Comparison of ENCODE assay signal across 31 cellular contexts in the genomic region with DNA sequence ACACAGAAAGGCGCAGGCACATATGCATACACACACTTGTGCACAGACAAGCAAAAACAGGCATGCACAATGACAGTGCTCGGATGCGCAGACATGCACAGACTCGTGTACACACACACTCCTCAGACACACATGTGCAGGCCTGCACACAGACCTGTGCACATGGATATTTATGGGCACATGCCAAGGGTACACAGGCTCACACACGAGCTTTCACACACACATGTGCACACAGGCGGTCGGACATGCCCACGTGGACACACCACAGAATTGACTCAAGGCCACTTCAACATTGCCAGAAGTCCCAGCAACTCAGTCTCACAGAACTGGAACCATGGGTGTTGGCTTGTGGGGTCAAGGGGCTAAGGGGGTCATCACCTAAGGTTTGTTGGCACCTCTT.
"Had no signal": no experiment of that assay in that cellular context is flagged by ENCODE, and none has a peak within 500 bp of the region (broad histone marks: within the 10 kb centered on the region; RNA-seq: fewer than 3 reads in every experiment).

No MANE protein-coding gene starts in this region.

- DNase-seq: cortex of kidney; effector memory CD8-positive, alpha-beta T cell; erythroblast; esophagus squamous epithelium; foreskin melanocyte; glutamatergic neuron; heart right ventricle; hippocampal formation; left cardiac atrium; left lung; mesenchymal stem cell; mucosa of descending colon; naive B cell; nucleus accumbens; psoas muscle; right cardiac atrium; small intestine; stimulated activated CD4-positive, alpha-beta T cell treated with anti-CD3 and anti-CD28 coated beads, Interleukin-12 subunit alpha, Interleukin-12 subunit beta, amount 100 ng/mL, for 4 hours; stimulated activated CD4-positive, alpha-beta T cell treated with anti-CD3 and anti-CD28 coated beads, Interleukin-1b, Interleukin-23, amount 100 ng/mL, for 48 hours; stimulated activated CD4-positive, alpha-beta T cell treated with anti-CD3 and anti-CD28 coated beads, Interleukin-4, amount 100 ng/mL, for 1 hour; stimulated activated naive CD4-positive, alpha-beta T cell treated with Interleukin-2 at 50 U/mL for 16 hours; stomach; thyroid gland; upper lobe of left lung; uterus had no signal

- ATAC-seq: effector memory CD8-positive, alpha-beta T cell; heart right ventricle; left cardiac atrium; left lung; mucosa of descending colon; natural killer cell treated with Interleukin-12 subunit alpha and Interleukin-12 subunit beta and Interleukin-15 and Interleukin-18, amount 100 ng/mL, for 72 hours; psoas muscle; right cardiac atrium; stimulated activated effector memory CD8-positive, alpha-beta T cell treated with anti-CD3 and anti-CD28 coated beads, Interleukin-12 subunit alpha, Interleukin-12 subunit beta, amount 100 ng/mL, for 72 hours had no signal

- H3K36me3 Mint-ChIP-seq: mesothelial cell of epicardium; naive B cell; natural killer cell treated with Interleukin-12 subunit alpha and Interleukin-12 subunit beta and Interleukin-15 and Interleukin-18, amount 100 ng/mL, for 72 hours; stimulated activated effector memory CD8-positive, alpha-beta T cell treated with anti-CD3 and anti-CD28 coated beads, Interleukin-12 subunit alpha, Interleukin-12 subunit beta, amount 100 ng/mL, for 72 hours had no signal

- H3K27me3 Mint-ChIP-seq: naive B cell had no signal

- H3K4me1 ChIP-seq: esophagus squamous epithelium, heart right ventricle, left lung, psoas muscle, stomach, thyroid gland, upper lobe of left lung, uterus had no signal

- H3K9me3 Mint-ChIP-seq: effector memory CD8-positive, alpha-beta T cell; mesothelial cell of epicardium; natural killer cell treated with Interleukin-12 subunit alpha and Interleukin-12 subunit beta and Interleukin-15 and Interleukin-18, amount 100 ng/mL, for 72 hours; neural crest cell; stimulated activated effector memory CD8-positive, alpha-beta T cell treated with anti-CD3 and anti-CD28 coated beads, Interleukin-12 subunit alpha, Interleukin-12 subunit beta, amount 100 ng/mL, for 72 hours had no signal

- H3K27ac ChIP-seq: esophagus squamous epithelium, heart right ventricle, left lung, psoas muscle, stomach, thyroid gland, upper lobe of left lung, uterus had no signal

- H3K9me3 ChIP-seq: esophagus squamous epithelium, heart right ventricle, left lung, mucosa of descending colon, psoas muscle, stomach, thyroid gland, upper lobe of left lung, uterus had no signal

- H3K4me3 Mint-ChIP-seq: effector memory CD8-positive, alpha-beta T cell; mesothelial cell of epicardium; natural killer cell treated with Interleukin-12 subunit alpha and Interleukin-12 subunit beta and Interleukin-15 and Interleukin-18, amount 100 ng/mL, for 72 hours; neural crest cell; stimulated activated effector memory CD8-positive, alpha-beta T cell treated with anti-CD3 and anti-CD28 coated beads, Interleukin-12 subunit alpha, Interleukin-12 subunit beta, amount 100 ng/mL, for 72 hours had no signal

- H3K4me1 Mint-ChIP-seq: mesothelial cell of epicardium; stimulated activated effector memory CD8-positive, alpha-beta T cell treated with anti-CD3 and anti-CD28 coated beads, Interleukin-12 subunit alpha, Interleukin-12 subunit beta, amount 100 ng/mL, for 72 hours had no signal

- FAIRE-seq: endometrium, islet of Langerhans, small intestine had no signal

- H3K4me3 ChIP-seq: esophagus squamous epithelium, heart right ventricle, left lung, mucosa of descending colon, psoas muscle, stomach, thyroid gland, upper lobe of left lung, uterus had no signal

- H3K27ac Mint-ChIP-seq: effector memory CD8-positive, alpha-beta T cell; mesothelial cell of epicardium; naive B cell; natural killer cell treated with Interleukin-12 subunit alpha and Interleukin-12 subunit beta and Interleukin-15 and Interleukin-18, amount 100 ng/mL, for 72 hours; stimulated activated effector memory CD8-positive, alpha-beta T cell treated with anti-CD3 and anti-CD28 coated beads, Interleukin-12 subunit alpha, Interleukin-12 subunit beta, amount 100 ng/mL, for 72 hours had no signal

- H3K27me3 ChIP-seq: esophagus squamous epithelium, thyroid gland, uterus had no signal

- H3K36me3 ChIP-seq: esophagus squamous epithelium, heart right ventricle, left lung, stomach, thyroid gland, upper lobe of left lung, uterus had no signal
